In the genomic region with DNA sequence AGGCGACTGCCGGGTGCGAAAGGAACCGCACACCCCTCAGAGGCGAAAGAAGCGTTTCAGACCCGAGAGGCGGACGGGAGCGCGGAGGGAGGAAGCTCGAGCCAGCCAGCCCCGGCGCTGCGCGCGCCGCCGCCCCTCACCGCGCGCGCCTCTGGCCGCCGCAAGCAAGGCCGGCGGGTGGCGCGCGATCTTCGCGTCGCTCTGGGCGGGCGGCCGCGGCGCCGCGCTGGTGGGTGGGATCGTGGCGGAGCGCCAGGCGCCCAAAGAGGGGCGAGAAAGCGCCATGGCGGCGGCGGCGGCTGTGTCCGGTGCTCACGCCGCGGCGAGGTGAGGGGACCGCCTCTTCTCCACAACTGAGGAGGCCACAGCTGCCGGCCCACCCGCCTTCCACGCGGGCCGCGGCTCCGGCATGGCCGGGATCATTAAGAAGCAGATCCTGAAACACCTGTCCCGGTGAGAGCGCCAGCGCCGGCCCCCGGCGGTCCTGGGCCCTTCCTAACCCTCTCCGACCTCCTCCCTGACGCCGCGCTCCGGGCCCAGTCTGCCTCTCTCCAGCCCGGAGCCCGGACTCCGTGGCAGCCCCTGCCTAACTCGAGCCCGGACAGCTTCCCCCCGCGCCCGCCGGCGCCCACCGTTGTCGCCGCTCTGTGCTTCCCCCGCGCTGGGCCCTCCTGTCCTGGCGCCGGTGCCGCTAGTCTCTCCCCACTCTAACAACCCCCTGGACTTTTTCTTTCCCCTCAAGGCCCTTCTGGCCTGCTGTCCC, we compare ENCODE assay signal across 8 cellular contexts. TPM values are rescaled to one million over a fixed set of nuclear protein-coding genes. Genes with fewer than 3 reads are reported as not detected.
DNase-seq lines count a peak whose midpoint lies in the region; ATAC-seq and TF ChIP-seq lines count a peak whose summit lies in the region.

A gene with protein sequence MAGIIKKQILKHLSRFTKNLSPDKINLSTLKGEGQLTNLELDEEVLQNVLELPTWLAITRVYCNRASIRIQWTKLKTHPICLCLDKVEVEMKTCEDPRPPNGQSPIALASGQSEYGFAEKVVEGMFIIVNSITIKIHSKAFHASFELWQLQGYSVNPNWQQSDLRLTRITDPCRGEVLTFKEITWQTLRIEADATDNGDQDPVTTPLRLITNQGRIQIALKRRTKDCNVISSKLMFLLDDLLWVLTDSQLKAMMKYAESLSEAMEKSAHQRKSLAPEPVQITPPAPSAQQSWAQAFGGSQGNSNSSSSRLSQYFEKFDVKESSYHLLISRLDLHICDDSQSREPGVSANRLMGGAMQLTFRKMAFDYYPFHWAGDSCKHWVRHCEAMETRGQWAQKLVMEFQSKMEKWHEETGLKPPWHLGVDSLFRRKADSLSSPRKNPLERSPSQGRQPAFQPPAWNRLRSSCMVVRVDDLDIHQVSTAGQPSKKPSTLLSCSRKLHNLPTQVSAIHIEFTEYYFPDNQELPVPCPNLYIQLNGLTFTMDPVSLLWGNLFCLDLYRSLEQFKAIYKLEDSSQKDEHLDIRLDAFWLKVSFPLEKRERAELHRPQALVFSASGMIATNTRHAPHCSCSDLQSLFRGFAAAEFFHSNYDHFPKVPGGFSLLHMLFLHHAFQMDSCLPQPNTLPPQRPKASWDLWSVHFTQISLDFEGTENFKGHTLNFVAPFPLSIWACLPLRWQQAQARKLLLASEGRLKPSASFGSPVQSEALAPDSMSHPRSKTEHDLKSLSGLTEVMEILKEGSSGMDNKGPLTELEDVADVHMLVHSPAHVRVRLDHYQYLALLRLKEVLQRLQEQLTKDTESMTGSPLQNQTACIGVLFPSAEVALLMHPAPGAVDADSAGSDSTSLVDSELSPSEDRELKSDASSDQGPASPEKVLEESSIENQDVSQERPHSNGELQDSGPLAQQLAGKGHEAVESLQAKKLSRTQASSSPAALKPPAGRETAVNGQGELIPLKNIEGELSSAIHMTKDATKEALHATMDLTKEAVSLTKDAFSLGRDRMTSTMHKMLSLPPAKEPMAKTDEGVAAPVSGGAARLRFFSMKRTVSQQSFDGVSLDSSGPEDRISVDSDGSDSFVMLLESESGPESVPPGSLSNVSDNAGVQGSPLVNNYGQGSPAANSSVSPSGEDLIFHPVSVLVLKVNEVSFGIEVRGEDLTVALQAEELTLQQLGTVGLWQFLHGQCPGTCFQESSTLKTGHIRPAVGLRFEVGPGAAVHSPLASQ (N-terminal part only) (plus strand): TSS at position 242 of the 763 bp plus-strand sequence. CDS start 168 bp downstream, at position 410.

- peak within 1 kb of the TSS; percentile 99 for H3K27ac Mint-ChIP-seq in neural crest cell (ENCODE audit: unreplicated experiment)

- peak within 1 kb of the TSS; percentile 99 for H3K4me3 Mint-ChIP-seq in neural crest cell

- H3K27me3 ChIP-seq in stomach smooth muscle (ENCODE audit: control insufficient read depth in 1 of 2, insufficient read depth in 2 of 2, low read length in 2 of 2): no peaks in the 10 kb centered on the region

- no peaks in the 10 kb centered on the region for H3K27me3 Mint-ChIP-seq in neural crest cell (ENCODE audit: low read depth)

- H3K27ac ChIP-seq in RWPE1: peak within 1 kb of the TSS; percentile 81
- H3K27ac ChIP-seq in stomach smooth muscle (ENCODE audit: low read length): peak within 1 kb of the TSS; percentile 85

- H3K9ac ChIP-seq in stomach smooth muscle (ENCODE audit: low read length in 2 of 2): peak within 1 kb of the TSS; percentile 75 to 87

- no peaks in the 10 kb centered on the region for H3K36me3 Mint-ChIP-seq in neural crest cell (ENCODE audit: low read depth)

- ATAC-seq in GM21529 (IDR thresholded peaks at IDR 0.05; ENCODE audit: unreplicated experiment): peak; percentile 78

- H3K36me3 ChIP-seq in stomach smooth muscle (ENCODE audit: control insufficient read depth in 2 of 2, insufficient read depth in 2 of 2, low read length in 2 of 2): no peaks in the 10 kb centered on the region

- H3K9me3 Mint-ChIP-seq in neural crest cell: no peaks in the 10 kb centered on the region

- peaks cover 32% of the 10 kb centered on the region for H3K4me1 Mint-ChIP-seq in neural crest cell

- H3K4me3 ChIP-seq in fibroblast of villous mesenchyme (ENCODE audit: low read depth, low read length) (peak within 1 kb of the TSS; percentile 85), stomach smooth muscle (ENCODE audit: low read length in 2 of 2) (peak within 1 kb of the TSS; percentile 69 to 94)

- CTCF ChIA-PET in RWPE1 (lab: Yijun Ruan, JAX): interaction anchor here (0.6 to 1.4 kb wide), 6 partner anchors 9 to 415 kb away, joined by 3 to 9 read pairs (median 4); no protein-coding TSS in a partner anchor

- no peak for TF ChIP-seq CTCF in RWPE1 (conservative IDR thresholded peaks at IDR 0.05; ENCODE audit: low read depth)
- no peak for TF ChIP-seq CTCF in fibroblast of villous mesenchyme (IDR thresholded peaks at IDR 0.05; ENCODE audit: insufficient read depth, low read depth, low read length)
- no peak for TF ChIP-seq CTCF in neural crest cell (conservative IDR thresholded peaks at IDR 0.05)

- H3K9me3 ChIP-seq in stomach smooth muscle (ENCODE audit: control insufficient read depth in 2 of 2, low read length in 2 of 2): no peaks in the 10 kb centered on the region

- POLR2A ChIA-PET in RWPE1 (lab: Yijun Ruan, JAX; ENCODE audit: low non-redundant PET): interaction anchor here (1.2 kb wide), 1 partner anchor 46 kb away, joined by 4 read pairs; no protein-coding TSS in a partner anchor

- DNase-seq in DMS53 (lab: John Stamatoyannopoulos, UW) (peak; percentile 86), KG1 (lab: John Stamatoyannopoulos, UW) (peak; percentile 51), RWPE1 (ENCODE audit: low spot score) (peak; percentile 68), fibroblast of villous mesenchyme (ENCODE audit: low read depth) (peak; percentile 64), neural crest cell (ENCODE audit: low read depth, low spot score) (peak; percentile 60)
- DNase-seq in activated effector memory CD4-positive, alpha-beta T cell treated with anti-CD3 and anti-CD28 coated beads, Interleukin-2, amount 50 U/mL, for 16 hours: peak; percentile 91

- peaks cover 18% of the 10 kb centered on the region for H3K4me1 ChIP-seq in stomach smooth muscle (ENCODE audit: control insufficient read depth, insufficient read depth, low read length)

RNA-seq across cellular contexts. Expression of the gene that starts here (rescaled TPM):
- total RNA-seq in fibroblast of villous mesenchyme (7.4 and 12.5 TPM in 2 replicates), neural crest cell (19.9 and 20.3 TPM in 2 replicates)

Comparison
In these comparisons a context has a peak if more than half of its experiments do, and no peak if none do; other contexts are left out.
1. Peak in every context shown above with its lines: DNase-seq, ATAC-seq, H3K4me3 ChIP-seq and H3K27ac ChIP-seq.